20 cellular contexts compared by ENCODE assay signal in genomic region chr9:19373527-19373926, GRCh38. TPM values are rescaled to one million over a fixed set of nuclear protein-coding genes. Genes with fewer than 3 reads are reported as not detected.
DNase-seq lines count a peak whose midpoint lies in the region; ATAC-seq, FAIRE-seq and TF ChIP-seq lines count a peak whose summit lies in the region.
"Had no signal": no experiment of that assay in that cellular context is flagged by ENCODE, and none has a peak within 500 bp of the region (broad histone marks: within the 10 kb centered on the region; RNA-seq: fewer than 3 reads in every experiment).

No MANE protein-coding gene starts in this region.

- peak; percentile 31 for FAIRE-seq in endometrium (lab: Jason Lieb, UNC)

- H3K79me2 ChIP-seq in OCI-LY3 (ENCODE audit: low read length) = peaks cover 18% of the 10 kb centered on the region

- H3K27me3 Mint-ChIP-seq in CD4-positive, alpha-beta T cell = no peaks in the 10 kb centered on the region
- H3K27me3 Mint-ChIP-seq: activated CD4-positive, alpha-beta T cell treated with anti-CD3 and anti-CD28 coated beads for 36 hours; activated T-helper 17 cell treated with anti-CD3 and anti-CD28 coated beads, Interleukin-2, amount 50 U/mL, for 72 hours; CD4-positive, alpha-beta memory T cell; stimulated activated naive B cell treated with anti-CD40 and anti-IgM and Interleukin-4, amounts not matched to agents 10 μg/mL and 1 μg/mL and 100 μg/mL, for 72 hours had no signal

- H3K4me1 Mint-ChIP-seq in CD4-positive, alpha-beta T cell (ENCODE audit: low read depth) = peaks cover 22% of the 10 kb centered on the region

- ATAC-seq in CD4-positive, alpha-beta T cell (ENCODE audit: poor library complexity) = no peak
- ATAC-seq in GM18505 (IDR thresholded peaks at IDR 0.05; ENCODE audit: unreplicated experiment) (no peak), GM18868 (IDR thresholded peaks at IDR 0.05; ENCODE audit: unreplicated experiment) (no peak), HG02973 (IDR thresholded peaks at IDR 0.05; ENCODE audit: unreplicated experiment) (no peak)
- ATAC-seq: activated CD4-positive, alpha-beta T cell treated with anti-CD3 and anti-CD28 coated beads for 36 hours; activated T-helper 17 cell treated with anti-CD3 and anti-CD28 coated beads, Interleukin-2, amount 50 U/mL, for 72 hours; stimulated activated naive B cell treated with anti-CD40 and anti-IgM and Interleukin-4, amounts not matched to agents 10 μg/mL and 1 μg/mL and 100 μg/mL, for 72 hours had no signal

- intact Hi-C loops in CD4-positive, alpha-beta T cell (cut with DNase I, micrococcal nuclease) = no loop called here
- intact Hi-C loops in posterior vena cava (cut with DNase I) = no loop called here

- TF ChIP-seq CTCF in CD4-positive, alpha-beta T cell (IDR thresholded peaks at IDR 0.05) = no peak
- no peak for TF ChIP-seq CTCF in OCI-LY3 (IDR thresholded peaks at IDR 0.05; ENCODE audit: low read depth, low read length)

- H3K27ac Mint-ChIP-seq in CD4-positive, alpha-beta T cell = peak overlapping the region; percentile 30

- no peak overlapping the region for H3K27ac ChIP-seq in CD4-positive, alpha-beta T cell (ENCODE audit: low read depth, low read length)
- H3K27ac ChIP-seq in OCI-LY3 (ENCODE audit: low read length) = peak overlapping the region; percentile 13; the same call in 1 of the 2 replicates
- H3K27ac ChIP-seq: brain microvascular endothelial cell, Peyer's patch had no signal

- no peaks in the 10 kb centered on the region for H3K9me3 Mint-ChIP-seq in CD4-positive, alpha-beta T cell
- H3K9me3 Mint-ChIP-seq: activated T-helper 17 cell treated with anti-CD3 and anti-CD28 coated beads, Interleukin-2, amount 50 U/mL, for 72 hours; immature natural killer cell; stimulated activated naive B cell treated with anti-CD40 and anti-IgM and Interleukin-4, amounts not matched to agents 10 μg/mL and 1 μg/mL and 100 μg/mL, for 72 hours had no signal

- POLR2A ChIA-PET in CD4-positive, alpha-beta T cell (lab: Charles Lee) = no interaction called here

- no peak for DNase-seq in CD4-positive, alpha-beta T cell
- no peak for DNase-seq in GM19238 (ENCODE audit: insufficient read length, low spot score)
- no peak for DNase-seq in posterior vena cava (ENCODE audit: low spot score)
- DNase-seq: activated CD4-positive, alpha-beta T cell treated with anti-CD3 and anti-CD28 coated beads for 36 hours; brain microvascular endothelial cell; CD4-positive, alpha-beta memory T cell; effector memory CD4-positive, alpha-beta T cell; H7; immature natural killer cell; mesendoderm; NCI-H510A treated with DMSO at 0.1 percent for 48 hours; Peyer's patch; stimulated activated naive B cell treated with anti-CD40 and anti-IgM and Interleukin-4, amounts not matched to agents 10 μg/mL and 1 μg/mL and 100 μg/mL, for 72 hours; T-helper 2 cell had no signal

- H2AFZ ChIP-seq in OCI-LY3 (ENCODE audit: low read depth, low read length) = no peak overlapping the region

- H3K9ac ChIP-seq in OCI-LY3 (ENCODE audit: low read length) = no peak overlapping the region

- no peaks in the 10 kb centered on the region for H3K27me3 ChIP-seq in CD4-positive, alpha-beta T cell (ENCODE audit: control insufficient read depth, insufficient read depth, low read length)
- H3K27me3 ChIP-seq in OCI-LY3 (ENCODE audit: low read depth, low read length) = no peaks in the 10 kb centered on the region
- H3K27me3 ChIP-seq: brain microvascular endothelial cell, Peyer's patch had no signal

- H3K4me1 ChIP-seq in OCI-LY3 (ENCODE audit: low read length) = peaks cover 16% of the 10 kb centered on the region

- peaks cover 86% of the 10 kb centered on the region for H3K36me3 Mint-ChIP-seq in CD4-positive, alpha-beta T cell (ENCODE audit: low read depth)

- no peak overlapping the region for H3K4me2 ChIP-seq in OCI-LY3 (ENCODE audit: low read length)

- no peaks in the 10 kb centered on the region for H3K9me3 ChIP-seq in CD4-positive, alpha-beta T cell (ENCODE audit: control insufficient read depth, low read length)
- H3K9me3 ChIP-seq in OCI-LY3 (ENCODE audit: insufficient read depth, low read length) = no peaks in the 10 kb centered on the region
- H3K9me3 ChIP-seq: Peyer's patch had no signal

- H4K20me1 ChIP-seq in OCI-LY3 (ENCODE audit: insufficient read depth, low read length) = peaks cover 32% of the 10 kb centered on the region

- H3K4me3 Mint-ChIP-seq in CD4-positive, alpha-beta T cell = no peak overlapping the region
- H3K4me3 Mint-ChIP-seq: activated CD4-positive, alpha-beta T cell treated with anti-CD3 and anti-CD28 coated beads for 36 hours; activated T-helper 17 cell treated with anti-CD3 and anti-CD28 coated beads, Interleukin-2, amount 50 U/mL, for 72 hours; CD4-positive, alpha-beta memory T cell; immature natural killer cell; stimulated activated naive B cell treated with anti-CD40 and anti-IgM and Interleukin-4, amounts not matched to agents 10 μg/mL and 1 μg/mL and 100 μg/mL, for 72 hours had no signal

- CTCF ChIA-PET in CD4-positive, alpha-beta T cell (lab: Charles Lee) = interaction anchor here (1.2 kb wide), 1 partner anchor 92 kb away, joined by 3 read pairs; no protein-coding TSS in a partner anchor

- TF ChIP-seq POLR2A in GM18505 (IDR thresholded peaks at IDR 0.05; ENCODE audit: borderline replicate concordance, extremely low read depth, insufficient read depth, insufficient read length) = peak; percentile 43

- no peak overlapping the region for H3K4me3 ChIP-seq in OCI-LY3 (ENCODE audit: low read length)
- H3K4me3 ChIP-seq: Peyer's patch had no signal

- peaks cover 65% of the 10 kb centered on the region for H3K36me3 ChIP-seq in OCI-LY3 (replicated peaks; ENCODE audit: low read depth, low read length)

RNA-seq across cellular contexts. Expression of gene RPS6, which starts 6.5 kb away (rescaled TPM):
- 1,000 to 10,000 TPM; 4,429 to 4,520 TPM for total RNA-seq in CD4-positive, alpha-beta T cell
- 1,000 to 10,000 TPM; 1,572 to 1,582 TPM for total RNA-seq in posterior vena cava

RNA-seq across cellular contexts. Expression of gene ACER2, which starts 35.3 kb away (rescaled TPM):
- total RNA-seq in CD4-positive, alpha-beta T cell = 1 to 10 TPM; 1.2 to 1.4 TPM
- 1 to 10 TPM; 3.5 TPM for total RNA-seq in posterior vena cava
